ENCODE assay signal across 8 cellular contexts in the genomic region with DNA sequence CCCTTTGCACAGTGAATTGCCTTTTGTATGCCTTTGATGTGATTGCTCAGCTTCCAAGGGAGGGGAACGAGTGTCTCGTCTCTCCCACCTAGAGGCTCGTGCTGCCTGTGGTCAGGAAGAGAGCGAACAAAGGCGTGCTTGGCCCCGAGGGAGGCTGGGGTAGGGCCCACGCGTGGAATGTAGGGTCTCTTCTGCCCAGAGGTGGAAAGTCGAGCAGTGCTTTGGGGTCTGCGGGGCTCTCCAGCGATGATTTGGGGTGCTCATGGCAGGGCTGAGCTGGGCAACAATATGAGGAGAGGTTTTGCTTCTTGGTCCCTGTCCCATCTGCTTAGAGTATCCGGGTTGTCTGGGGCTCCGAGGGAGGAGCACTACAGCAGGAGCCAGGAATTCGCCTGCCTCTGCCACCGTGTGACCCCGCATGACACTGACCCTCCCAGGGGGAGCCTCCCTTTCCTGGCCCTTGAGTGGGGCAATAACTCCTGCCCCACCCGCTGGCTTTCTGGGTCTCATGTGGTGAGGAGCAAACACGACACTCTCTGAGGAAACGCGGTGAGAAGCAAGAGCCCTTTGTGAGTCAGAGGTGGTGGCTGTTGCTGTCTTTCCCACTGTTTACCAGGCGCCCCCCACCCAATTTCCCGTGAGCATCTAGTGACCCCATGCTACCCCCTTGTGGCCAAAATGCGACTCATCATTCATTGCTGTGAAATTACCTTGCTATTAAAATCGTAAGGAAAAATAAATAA. TPM values are rescaled to one million over a fixed set of nuclear protein-coding genes. Genes with fewer than 3 reads are reported as not detected.
DNase-seq lines count a peak whose midpoint lies in the region; ATAC-seq and TF ChIP-seq lines count a peak whose summit lies in the region.

No MANE protein-coding gene starts in this region.

- ATAC-seq in stimulated activated memory B cell treated with anti-CD40 and anti-IgM and Interleukin-4, amounts not matched to agents 10 μg/mL and 1 μg/mL and 100 μg/mL, for 72 hours = no peak
- ATAC-seq in HG03135 (IDR thresholded peaks at IDR 0.05; ENCODE audit: unreplicated experiment) = no peak

- no peaks in the 10 kb centered on the region for H3K27me3 Mint-ChIP-seq in stimulated activated memory B cell treated with anti-CD40 and anti-IgM and Interleukin-4, amounts not matched to agents 10 μg/mL and 1 μg/mL and 100 μg/mL, for 72 hours

- H3K4me1 Mint-ChIP-seq in stimulated activated memory B cell treated with anti-CD40 and anti-IgM and Interleukin-4, amounts not matched to agents 10 μg/mL and 1 μg/mL and 100 μg/mL, for 72 hours = peaks cover 34% of the 10 kb centered on the region

- H3K27ac ChIP-seq in epithelial cell of prostate = peak overlapping the region; percentile 99

- peak; percentile 39 for DNase-seq in GM13977 (ENCODE audit: low spot score)
- peak; percentile 41 for DNase-seq in NCI-H345 treated with DMSO at 0.1 percent for 48 hours (lab: John Stamatoyannopoulos, UW; ENCODE audit: unreplicated experiment)
- peak; percentile 79 for DNase-seq in activated CD8-positive, alpha-beta memory T cell treated with anti-CD3 and anti-CD28 coated beads, Interleukin-2, amount 50 U/mL, for 4 hours
- DNase-seq in epithelial cell of prostate (ENCODE audit: low read depth, low spot score) = peak; percentile 82
- peak; percentile 95 for DNase-seq in myocyte (ENCODE audit: low read depth)
- DNase-seq in NCI-H1930 (lab: John Stamatoyannopoulos, UW) = no peak

- peak overlapping the region; percentile 12 for H3K4me3 Mint-ChIP-seq in stimulated activated memory B cell treated with anti-CD40 and anti-IgM and Interleukin-4, amounts not matched to agents 10 μg/mL and 1 μg/mL and 100 μg/mL, for 72 hours

- in situ Hi-C loops in GM13977 (cut with MboI; ENCODE audit: low pct_unique_long_range_greater_than_20kb, low sequenced_read_pairs, unreplicated experiment) = loop anchor here (10.0 to 25.0 kb wide), 3 partner anchors 46 to 968 kb away; a partner anchor contains a TSS

- H3K9me3 Mint-ChIP-seq in stimulated activated memory B cell treated with anti-CD40 and anti-IgM and Interleukin-4, amounts not matched to agents 10 μg/mL and 1 μg/mL and 100 μg/mL, for 72 hours = no peaks in the 10 kb centered on the region

- H3K27ac Mint-ChIP-seq in stimulated activated memory B cell treated with anti-CD40 and anti-IgM and Interleukin-4, amounts not matched to agents 10 μg/mL and 1 μg/mL and 100 μg/mL, for 72 hours = peak overlapping the region; percentile 79

- peak; percentile 67 for TF ChIP-seq CTCF in GM13977 (IDR thresholded peaks at IDR 0.05; ENCODE audit: extremely low read depth, insufficient read depth, missing control alignments)

- no peaks in the 10 kb centered on the region for H3K36me3 Mint-ChIP-seq in stimulated activated memory B cell treated with anti-CD40 and anti-IgM and Interleukin-4, amounts not matched to agents 10 μg/mL and 1 μg/mL and 100 μg/mL, for 72 hours

RNA-seq across cellular contexts. Expression of a gene that starts 29.6 kb away (rescaled TPM):
- 94.2 and 111 TPM in 2 replicates for total RNA-seq in myocyte
- 31.2 TPM for polyA plus RNA-seq in myocyte (2012)

Comparison
In these comparisons a context has a peak if more than half of its experiments do, and no peak if none do; other contexts are left out.
1. DNase-seq: peak in GM13977 (single experiment), NCI-H345 treated with DMSO at 0.1 percent for 48 hours (single experiment), activated CD8-positive, alpha-beta memory T cell treated with anti-CD3 and anti-CD28 coated beads, Interleukin-2, amount 50 U/mL, for 4 hours (single experiment), epithelial cell of prostate (single experiment) and myocyte (single experiment); none in NCI-H1930 (0 of 2).